17 cellular contexts compared by ENCODE assay signal in the genomic region with DNA sequence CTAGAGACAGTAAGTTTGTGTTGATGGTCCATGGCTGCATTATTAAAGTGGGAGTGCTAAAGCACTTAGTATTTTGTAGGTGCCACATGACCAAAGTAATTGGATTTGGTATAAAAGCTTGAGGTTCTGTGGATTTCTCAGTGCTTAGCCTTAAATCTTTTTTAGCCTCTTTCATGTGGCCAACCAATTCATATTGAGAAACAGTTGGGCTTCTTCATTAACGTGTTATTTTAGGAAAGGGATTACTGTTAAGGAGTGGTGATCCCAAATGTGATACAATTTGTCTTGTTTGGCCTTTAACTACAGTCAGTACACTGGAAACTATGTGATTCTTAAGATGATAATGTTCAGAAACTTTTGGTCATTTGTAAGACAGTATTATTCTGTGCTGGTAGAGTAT.
"Had no signal": no experiment of that assay in that cellular context is flagged by ENCODE, and none has a peak within 500 bp of the region (broad histone marks: within the 10 kb centered on the region; RNA-seq: fewer than 3 reads in every experiment).

No MANE protein-coding gene starts in this region.

- H3K36me3 ChIP-seq: gastroesophageal sphincter, heart right ventricle, left ventricle myocardium inferior, thyroid gland had no signal

- H3K9me3 ChIP-seq: body of pancreas, gastroesophageal sphincter, heart right ventricle, left ventricle myocardium inferior, thyroid gland had no signal

- H3K27ac Mint-ChIP-seq: activated naive CD8-positive, alpha-beta T cell; activated T-helper 1 cell treated with anti-CD3 and anti-CD28 coated beads, Interleukin-12 subunit alpha, Interleukin-12 subunit beta, Interleukin-2, Interleukin-4 antibody, amounts not matched to agents 30 ng/mL and 10 ng/mL and 1 ng/mL, durations not matched to agents 14 hours and 24 hours and 36 hours; nephron progenitor cell had no signal

- H3K4me3 ChIP-seq: body of pancreas, gastroesophageal sphincter, heart right ventricle, left ventricle myocardium inferior, thyroid gland had no signal

- ATAC-seq: body of pancreas, gastroesophageal sphincter had no signal

- H3K27me3 Mint-ChIP-seq: activated naive CD8-positive, alpha-beta T cell had no signal

- DNase-seq: activated CD4-positive, alpha-beta T cell treated with anti-CD3 and anti-CD28 coated beads, Interleukin-2, amount 50 U/mL, for 1 hour; amniotic stem cell; body of pancreas; heart right ventricle; kidney glomerular epithelial cell; left ventricle myocardium inferior; nephron progenitor cell; nucleus accumbens; posterior cingulate gyrus; retina; stimulated activated CD4-positive, alpha-beta T cell treated with anti-CD3 and anti-CD28 coated beads, Interleukin-2, amount 100 ng/mL, for 24 hours; stimulated activated naive CD4-positive, alpha-beta T cell treated with Interleukin-2 at 50 U/mL for 16 hours; T1000; thyroid gland had no signal

- H3K4me3 Mint-ChIP-seq: activated naive CD8-positive, alpha-beta T cell; activated T-helper 1 cell treated with anti-CD3 and anti-CD28 coated beads, Interleukin-12 subunit alpha, Interleukin-12 subunit beta, Interleukin-2, Interleukin-4 antibody, amounts not matched to agents 30 ng/mL and 10 ng/mL and 1 ng/mL, durations not matched to agents 14 hours and 24 hours and 36 hours; nephron progenitor cell had no signal

- H3K9me3 Mint-ChIP-seq: activated T-helper 1 cell treated with anti-CD3 and anti-CD28 coated beads, Interleukin-12 subunit alpha, Interleukin-12 subunit beta, Interleukin-2, Interleukin-4 antibody, amounts not matched to agents 30 ng/mL and 10 ng/mL and 1 ng/mL, durations not matched to agents 14 hours and 24 hours and 36 hours; nephron progenitor cell had no signal

- H3K36me3 Mint-ChIP-seq: activated naive CD8-positive, alpha-beta T cell had no signal

- H3K27ac ChIP-seq: body of pancreas, gastroesophageal sphincter, heart right ventricle, left ventricle myocardium inferior, thyroid gland had no signal

- H3K27me3 ChIP-seq: body of pancreas, gastroesophageal sphincter, heart right ventricle, thyroid gland had no signal
